8 cellular contexts compared by ENCODE assay signal in genomic region chr5:93078082-93079038, GRCh38.
DNase-seq lines count a peak whose midpoint lies in the region; ATAC-seq, FAIRE-seq and TF ChIP-seq lines count a peak whose summit lies in the region.

No MANE protein-coding gene starts in this region.

- H2BK120ac ChIP-seq in IMR-90 (ENCODE audit: low read depth, low read length): peak overlapping the region; percentile 90

- peak overlapping the region; percentile 91 for H2AK5ac ChIP-seq in IMR-90 (ENCODE audit: low read depth, low read length)

- peak overlapping the region; percentile 98 for H2BK5ac ChIP-seq in IMR-90 (ENCODE audit: low read depth, low read length, poor library complexity, severe bottlenecking)

- H3K4me3 ChIP-seq in IMR-90 (ENCODE audit: insufficient read depth, low read depth, low read length) (peak overlapping the region; percentile 29), keratinocyte (ENCODE audit: control insufficient read depth in 2 of 3, extremely low read depth in 1 of 3, insufficient read depth in 2 of 3, low read depth in 1 of 3, low read length in 3 of 3) (no peak overlapping the region), testis (no peak overlapping the region)

- H3K4me2 ChIP-seq in IMR-90 (ENCODE audit: low read depth, low read length) (peak overlapping the region; percentile 81), keratinocyte (ENCODE audit: control insufficient read depth, extremely low read depth, insufficient read depth, low read depth, low read length) (peak overlapping the region; percentile 58)

- H4K8ac ChIP-seq in IMR-90 (ENCODE audit: low read depth in 2 of 2, low read length in 2 of 2): peak overlapping the region; percentile 10 to 67

- peak overlapping the region; percentile 81 for H2AK9ac ChIP-seq in IMR-90 (replicated peaks; ENCODE audit: low read depth, low read length, poor library complexity)

- H3K4me1 Mint-ChIP-seq in T-cell: no peaks in the 10 kb centered on the region

- FAIRE-seq in keratinocyte (lab: Jason Lieb, UNC): peak; percentile 83

- H2AFZ ChIP-seq in IMR-90 (replicated peaks; ENCODE audit: low read length, poor library complexity): peak overlapping the region; percentile 71
- H2AFZ ChIP-seq in keratinocyte (ENCODE audit: control insufficient read depth, low read length): no peak overlapping the region

- H3K9me1 ChIP-seq in IMR-90 (ENCODE audit: insufficient read depth, low read length) (peaks cover 3% of the 10 kb centered on the region; the same call in 1 of the 2 replicates), keratinocyte (ENCODE audit: control insufficient read depth, extremely low read depth, insufficient read depth, low read length) (no peaks in the 10 kb centered on the region)

- in situ Hi-C loops in G401 (cut with HindIII; ENCODE audit: low sequenced_read_pairs): no loop called here
- in situ Hi-C loops in IMR-90 (cut with MboI; ENCODE audit: low sequenced_read_pairs): loop anchor here (25.0 kb wide), 1 partner anchor 766 kb away; no protein-coding TSS in a partner anchor

- peak overlapping the region; percentile 73 for H3K23ac ChIP-seq in IMR-90 (ENCODE audit: low read depth, low read length)

- peak overlapping the region; percentile 81 for H2BK20ac ChIP-seq in IMR-90 (ENCODE audit: low read depth, low read length)

- no peak for TF ChIP-seq POLR2A in IMR-90 (IDR thresholded peaks at IDR 0.05; ENCODE audit: low read depth, low read length)
- no peak for TF ChIP-seq POLR2A in testis (IDR thresholded peaks at IDR 0.05)

- H3K27ac ChIP-seq in IMR-90 (ENCODE audit: insufficient read depth, low read length): peak overlapping the region; percentile 97
- no peak overlapping the region for H3K27ac ChIP-seq in keratinocyte (ENCODE audit: control insufficient read depth, insufficient read depth, low read length)
- H3K27ac ChIP-seq in testis: no peak overlapping the region

- BruUV-seq in IMR-90 (replicated peaks; lab: Mats Ljungman, UMichigan): no TSS peak

- peak overlapping the region; percentile 57 for H4K91ac ChIP-seq in IMR-90 (ENCODE audit: insufficient read depth, low read depth, low read length)

- 0 out of 3 replicates have a peak overlapping the region, but pooled peaks have one; percentile 43 for H2BK15ac ChIP-seq in IMR-90 (ENCODE audit: low read depth, low read length)

- no peaks in the 10 kb centered on the region for H3K79me2 ChIP-seq in keratinocyte (ENCODE audit: control insufficient read depth, insufficient read depth, low read length)

- TF ChIP-seq CTCF in IMR-90 (conservative IDR thresholded peaks at IDR 0.05; ENCODE audit: low read depth, low read length) (no peak), keratinocyte (optimal IDR thresholded peaks at IDR 0.05 in 1 of 3, IDR thresholded peaks at IDR 0.05 in 1 of 3, conservative IDR thresholded peaks at IDR 0.05 in 1 of 3; ENCODE audit: extremely low read depth in 1 of 3, insufficient read depth in 2 of 3, low read length in 3 of 3) (no peak), testis (IDR thresholded peaks at IDR 0.05) (no peak)

- no peak; the same call in 1 of the 2 replicates for TF ChIP-seq RAD21 in IMR-90 (IDR thresholded peaks at IDR 0.05; ENCODE audit: low read length)

- H3K4me1 ChIP-seq in IMR-90 (ENCODE audit: control insufficient read depth, insufficient read depth, low read length) (peaks cover 4% of the 10 kb centered on the region), keratinocyte (ENCODE audit: control insufficient read depth, extremely low read depth, insufficient read depth, low read length) (peaks cover 15% of the 10 kb centered on the region), testis (no peaks in the 10 kb centered on the region)

- no peak overlapping the region for H3K4me3 Mint-ChIP-seq in T-cell

- H3K9ac ChIP-seq in IMR-90 (ENCODE audit: low read depth, low read length): peak overlapping the region; percentile 38
- H3K9ac ChIP-seq in keratinocyte (ENCODE audit: control insufficient read depth, extremely low read depth, insufficient read depth, low read length): no peak overlapping the region

- CTCF ChIA-PET in IMR-90 (lab: Yijun Ruan, JAX) (interaction anchor here (0.5 kb wide), 1 partner anchor 25 kb away, joined by 3 read pairs; no protein-coding TSS in a partner anchor), T-cell (lab: Charles Lee) (no interaction called here)

- ATAC-seq in GM21717 (IDR thresholded peaks at IDR 0.05; ENCODE audit: unreplicated experiment) (peak; percentile 87), IMR-90 (ENCODE audit: low read depth) (peak; percentile 82), T-cell (replicated peaks in 1 of 4) (no peak), HG03108 (IDR thresholded peaks at IDR 0.05; ENCODE audit: unreplicated experiment) (no peak)

- peak overlapping the region; percentile 87 for H3K4ac ChIP-seq in IMR-90 (ENCODE audit: low read depth, low read length)

- intact Hi-C loops in IMR-90 (cut with micrococcal nuclease): loop anchor here (2.0 to 10.0 kb wide), 6 partner anchors 161 to 764 kb away; partner anchors contain the start of gene NR2F1
- intact Hi-C loops in testis (cut with DNase I; ENCODE audit: low total_unique reads): no loop called here

- H4K20me1 ChIP-seq in IMR-90 (ENCODE audit: insufficient read depth, low read length) (no peaks in the 10 kb centered on the region; the same call in 1 of the 2 replicates), keratinocyte (ENCODE audit: control insufficient read depth, extremely low read depth, insufficient read depth, low read length) (no peaks in the 10 kb centered on the region)

- 0% methylated on average over 2 of the region's 11 CpGs; no CpG with 5 or more reads in 1 of the 2 experiments for WGBS in IMR-90 (ENCODE audit: extremely low coverage in 2 of 2, insufficient read length in 1 of 2), 2 experiments
- WGBS in testis, 2 donors: 46 to 48% methylated on average over 11 of the region's 11 CpGs

- peak overlapping the region; percentile 66 for H3K18ac ChIP-seq in IMR-90 (ENCODE audit: low read depth, low read length)

- peak overlapping the region; percentile 71 for H4K5ac ChIP-seq in IMR-90 (ENCODE audit: low read depth, low read length)

- H3K36me3 Mint-ChIP-seq in T-cell: no peaks in the 10 kb centered on the region

- H3K79me1 ChIP-seq in IMR-90 (ENCODE audit: low read depth in 1 of 2, low read length in 2 of 2): no peaks in the 10 kb centered on the region

- H3K9me3 Mint-ChIP-seq in T-cell: peaks cover 0 to 3% (median 0%) of the 10 kb centered on the region in 3 donors

- dilution Hi-C loops in IMR-90 (cut with HindIII; ENCODE audit: low sequenced_read_pairs, unreplicated experiment): no loop called here
- dilution Hi-C loops in keratinocyte (cut with MboI; ENCODE audit: extremely low pct_ligation_motif_present, low sequenced_read_pairs): no loop called here

- POLR2A ChIA-PET in IMR-90 (lab: Charles Lee; ENCODE audit: unreplicated experiment) (no interaction called here), T-cell (lab: Charles Lee) (no interaction called here)

- H3K9me3 ChIP-seq in IMR-90 (ENCODE audit: control insufficient read depth, insufficient read depth, low read length) (no peaks in the 10 kb centered on the region), keratinocyte (ENCODE audit: control insufficient read depth, low read depth, low read length) (no peaks in the 10 kb centered on the region), testis (no peaks in the 10 kb centered on the region)

- H3K14ac ChIP-seq in IMR-90 (replicated peaks; ENCODE audit: low read depth, low read length): 0 out of 2 replicates have a peak overlapping the region, but pooled peaks have one; percentile 16

- no peaks in the 10 kb centered on the region for H3K27me3 Mint-ChIP-seq in T-cell

- no peaks in the 10 kb centered on the region for H3K36me3 ChIP-seq in IMR-90 (ENCODE audit: control insufficient read depth, insufficient read depth, low read length)
- H3K36me3 ChIP-seq in keratinocyte (ENCODE audit: control insufficient read depth in 2 of 2, extremely low read depth in 1 of 2, insufficient read depth in 2 of 2, low read length in 2 of 2): no peaks in the 10 kb centered on the region
- H3K36me3 ChIP-seq in testis (ENCODE audit: low read depth, missing control alignments): no peaks in the 10 kb centered on the region

- no peak overlapping the region for H3K27ac Mint-ChIP-seq in T-cell

- H3K27me3 ChIP-seq in IMR-90 (ENCODE audit: control insufficient read depth, insufficient read depth, low read length) (no peaks in the 10 kb centered on the region), keratinocyte (ENCODE audit: control insufficient read depth, extremely low read depth, insufficient read depth, low read length) (no peaks in the 10 kb centered on the region), testis (no peaks in the 10 kb centered on the region)

- H3K56ac ChIP-seq in IMR-90 (ENCODE audit: extremely low read depth, insufficient read depth, low read length): peak overlapping the region; percentile 87

- peak; percentile 84 for DNase-seq in G401 (ENCODE audit: low spot score)
- DNase-seq in IMR-90: peak; percentile 93
- DNase-seq in amygdala (lab: John Stamatoyannopoulos, UW): peak in 52 of 56 donors; percentile 1 to 86 (median 32)
- DNase-seq in keratinocyte (ENCODE audit: low read depth, low spot score): peak; percentile 30
- DNase-seq in testis: peak; percentile 80
- DNase-seq in T-cell: no peak

TF ChIP-seq in IMR-90, 13 proteins besides CTCF, POLR2A, EP300 and RAD21 (continues in another document):
- TF ChIP-seq MAFK (IDR thresholded peaks at IDR 0.05; ENCODE audit: low read depth, low read length): no peak; the same call in 1 of the 2 replicates
- peak; percentile 80 for TF ChIP-seq RCOR1 (IDR thresholded peaks at IDR 0.05; ENCODE audit: insufficient replicate concordance, low read length)
- TF ChIP-seq, protein P1, sequence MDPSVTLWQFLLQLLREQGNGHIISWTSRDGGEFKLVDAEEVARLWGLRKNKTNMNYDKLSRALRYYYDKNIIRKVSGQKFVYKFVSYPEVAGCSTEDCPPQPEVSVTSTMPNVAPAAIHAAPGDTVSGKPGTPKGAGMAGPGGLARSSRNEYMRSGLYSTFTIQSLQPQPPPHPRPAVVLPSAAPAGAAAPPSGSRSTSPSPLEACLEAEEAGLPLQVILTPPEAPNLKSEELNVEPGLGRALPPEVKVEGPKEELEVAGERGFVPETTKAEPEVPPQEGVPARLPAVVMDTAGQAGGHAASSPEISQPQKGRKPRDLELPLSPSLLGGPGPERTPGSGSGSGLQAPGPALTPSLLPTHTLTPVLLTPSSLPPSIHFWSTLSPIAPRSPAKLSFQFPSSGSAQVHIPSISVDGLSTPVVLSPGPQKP (IDR thresholded peaks at IDR 0.05; ENCODE audit: borderline replicate concordance, low read depth, low read length): no peak
- peak; percentile 20; the same call in 1 of the 2 replicates for TF ChIP-seq SMC3 (IDR thresholded peaks at IDR 0.05; ENCODE audit: low read depth, low read length)
- TF ChIP-seq USF2 (IDR thresholded peaks at IDR 0.05; ENCODE audit: low read depth, low read length): no peak

Comparison
In these comparisons a context has a peak if more than half of its experiments do, and no peak if none do; other contexts are left out.
1. DNase-seq: peak in G401 (single experiment), IMR-90 (single experiment), amygdala (52 of 56), keratinocyte (single experiment) and testis (single experiment); none in T-cell (0 of 34).
2. ATAC-seq: peak in GM21717 (single experiment) and IMR-90 (single experiment); none in T-cell (0 of 4) and HG03108 (single experiment).